27 cellular contexts compared by ENCODE assay signal in genomic region chr3:40240921-40241320, GRCh38.
DNase-seq lines count a peak whose midpoint lies in the region; ATAC-seq and TF ChIP-seq lines count a peak whose summit lies in the region.
"Had no signal": no experiment of that assay in that cellular context is flagged by ENCODE, and none has a peak within 500 bp of the region (broad histone marks: within the 10 kb centered on the region; RNA-seq: fewer than 3 reads in every experiment).

No MANE protein-coding gene starts in this region.

- no peaks in the 10 kb centered on the region for H3K36me3 ChIP-seq in iPS DF 6.9 (ENCODE audit: control insufficient read depth, insufficient read depth, low read length)
- H3K36me3 ChIP-seq: BE2C, pancreas, right atrium auricular region, SJSA1 had no signal

- H3K4me3 Mint-ChIP-seq in activated T-helper 2 cell treated with anti-CD3 and anti-CD28 coated beads, Interferon-gamma antibody, Interleukin-2, Interleukin-4, amounts not matched to agents 10 μg/mL and 5 μg/mL and 100 μg/mL, durations not matched to agents 14 hours and 24 hours and 36 hours (ENCODE audit: low read depth): no peak overlapping the region
- H3K4me3 Mint-ChIP-seq: activated CD8-positive, alpha-beta T cell treated with anti-CD3 and anti-CD28 coated beads for 36 hours; activated naive CD4-positive, alpha-beta T cell treated with anti-CD3 and anti-CD28 coated beads, Interleukin-2, amount 50 U/mL, for 24 hours; activated T-helper 17 cell treated with anti-CD3 and anti-CD28 coated beads, Interleukin-2, amount 50 U/mL, for 72 hours; T-helper 17 cell had no signal

- H3K9me3 Mint-ChIP-seq in activated T-helper 2 cell treated with anti-CD3 and anti-CD28 coated beads, Interferon-gamma antibody, Interleukin-2, Interleukin-4, amounts not matched to agents 10 μg/mL and 5 μg/mL and 100 μg/mL, durations not matched to agents 14 hours and 24 hours and 36 hours: no peaks in the 10 kb centered on the region
- H3K9me3 Mint-ChIP-seq: activated CD8-positive, alpha-beta T cell treated with anti-CD3 and anti-CD28 coated beads for 36 hours; activated naive CD4-positive, alpha-beta T cell treated with anti-CD3 and anti-CD28 coated beads, Interleukin-2, amount 50 U/mL, for 24 hours had no signal

- H3K4me3 ChIP-seq in iPS DF 6.9 (ENCODE audit: low read length): no peak overlapping the region
- H3K4me3 ChIP-seq: GM23248, heart right ventricle, pancreas, right atrium auricular region, SJSA1, tibial artery had no signal

- H3K27me3 Mint-ChIP-seq in activated T-helper 2 cell treated with anti-CD3 and anti-CD28 coated beads, Interferon-gamma antibody, Interleukin-2, Interleukin-4, amounts not matched to agents 10 μg/mL and 5 μg/mL and 100 μg/mL, durations not matched to agents 14 hours and 24 hours and 36 hours (ENCODE audit: low read depth): no peaks in the 10 kb centered on the region
- H3K27me3 Mint-ChIP-seq: activated CD8-positive, alpha-beta T cell treated with anti-CD3 and anti-CD28 coated beads for 36 hours; activated naive CD4-positive, alpha-beta T cell treated with anti-CD3 and anti-CD28 coated beads, Interleukin-2, amount 50 U/mL, for 24 hours; activated T-helper 17 cell treated with anti-CD3 and anti-CD28 coated beads, Interleukin-2, amount 50 U/mL, for 72 hours; T-helper 17 cell had no signal

- DNase-seq in KBM-7: peak; percentile 11
- peak; percentile 64 for DNase-seq in SK-MEL-5 (ENCODE audit: low read depth, low spot score)
- DNase-seq in iPS DF 6.9 (ENCODE audit: low read depth, low spot score): peak; percentile 13
- DNase-seq in activated T-helper 2 cell treated with anti-CD3 and anti-CD28 coated beads, Interferon-gamma antibody, Interleukin-2, Interleukin-4, amounts not matched to agents 10 μg/mL and 5 μg/mL and 100 μg/mL, durations not matched to agents 14 hours and 24 hours and 36 hours (ENCODE audit: low spot score): no peak
- no peak for DNase-seq in NAMALWA (ENCODE audit: low spot score)
- DNase-seq: ACHN; activated CD8-positive, alpha-beta T cell treated with anti-CD3 and anti-CD28 coated beads for 36 hours; BE2C; DMS153; effector memory CD4-positive, alpha-beta T cell; erythroblast; GDM1; GM23248; heart right ventricle; NCI-H1092 treated with DMSO at 0.1 percent for 48 hours; NCI-H187; NCI-H524; pancreas; stimulated activated CD4-positive, alpha-beta T cell treated with anti-CD3 and anti-CD28 coated beads, Interleukin-2, amount 100 ng/mL, for 24 hours; T-helper 17 cell; tibial artery had no signal

- H3K4me1 ChIP-seq in iPS DF 6.9 (ENCODE audit: control insufficient read depth, insufficient read depth, low read length): no peaks in the 10 kb centered on the region
- H3K4me1 ChIP-seq: BE2C, pancreas, right atrium auricular region, SJSA1, tibial artery had no signal

- no peaks in the 10 kb centered on the region for H3K27me3 ChIP-seq in iPS DF 6.9 (ENCODE audit: control insufficient read depth, insufficient read depth, low read length)
- H3K27me3 ChIP-seq: BE2C, heart right ventricle, pancreas, right atrium auricular region, SJSA1, tibial artery had no signal

- H3K27ac Mint-ChIP-seq in activated T-helper 2 cell treated with anti-CD3 and anti-CD28 coated beads, Interferon-gamma antibody, Interleukin-2, Interleukin-4, amounts not matched to agents 10 μg/mL and 5 μg/mL and 100 μg/mL, durations not matched to agents 14 hours and 24 hours and 36 hours: no peak overlapping the region
- H3K27ac Mint-ChIP-seq: activated CD8-positive, alpha-beta T cell treated with anti-CD3 and anti-CD28 coated beads for 36 hours; activated naive CD4-positive, alpha-beta T cell treated with anti-CD3 and anti-CD28 coated beads, Interleukin-2, amount 50 U/mL, for 24 hours; activated T-helper 17 cell treated with anti-CD3 and anti-CD28 coated beads, Interleukin-2, amount 50 U/mL, for 72 hours; T-helper 17 cell had no signal

- H3K9me3 ChIP-seq in iPS DF 6.9 (ENCODE audit: control insufficient read depth, insufficient read depth, low read length): no peaks in the 10 kb centered on the region
- H3K9me3 ChIP-seq: BE2C, heart right ventricle, pancreas, right atrium auricular region, SJSA1, tibial artery had no signal

- H3K4me1 Mint-ChIP-seq in activated T-helper 2 cell treated with anti-CD3 and anti-CD28 coated beads, Interferon-gamma antibody, Interleukin-2, Interleukin-4, amounts not matched to agents 10 μg/mL and 5 μg/mL and 100 μg/mL, durations not matched to agents 14 hours and 24 hours and 36 hours (ENCODE audit: low read depth): no peaks in the 10 kb centered on the region
- H3K4me1 Mint-ChIP-seq: activated naive CD4-positive, alpha-beta T cell treated with anti-CD3 and anti-CD28 coated beads, Interleukin-2, amount 50 U/mL, for 24 hours; activated T-helper 17 cell treated with anti-CD3 and anti-CD28 coated beads, Interleukin-2, amount 50 U/mL, for 72 hours; T-helper 17 cell had no signal

- no peak overlapping the region for H3K27ac ChIP-seq in iPS DF 6.9 (ENCODE audit: low read length)
- H3K27ac ChIP-seq: GM23248, heart right ventricle, pancreas, right atrium auricular region, SJSA1, tibial artery had no signal

- no peaks in the 10 kb centered on the region for H3K36me3 Mint-ChIP-seq in activated T-helper 2 cell treated with anti-CD3 and anti-CD28 coated beads, Interferon-gamma antibody, Interleukin-2, Interleukin-4, amounts not matched to agents 10 μg/mL and 5 μg/mL and 100 μg/mL, durations not matched to agents 14 hours and 24 hours and 36 hours (ENCODE audit: low read depth)

- in situ Hi-C loops in KBM-7 (cut with MboI; ENCODE audit: low pct_unique_long_range_greater_than_20kb, low sequenced_read_pairs) (no loop called here), SK-MEL-5 (cut with HindIII; ENCODE audit: low pct_unique_long_range_greater_than_20kb, low sequenced_read_pairs) (no loop called here)

- TF ChIP-seq CTCF in GM12872 (IDR thresholded peaks at IDR 0.05; ENCODE audit: insufficient read depth, low read depth, low read length): 0 out of 3 replicates have a peak, but pooled peaks have one; percentile 3

- intact Hi-C loops in activated T-helper 2 cell treated with anti-CD3 and anti-CD28 coated beads, Interferon-gamma antibody, Interleukin-2, Interleukin-4, amounts not matched to agents 10 μg/mL and 5 μg/mL and 100 μg/mL, durations not matched to agents 14 hours and 24 hours and 36 hours (cut with micrococcal nuclease): no loop called here

- WGBS in iPS DF 6.9 (ENCODE audit: insufficient coverage, insufficient read length): no CpG with 5 or more reads among the region's 1 CpG

- no peak for ATAC-seq in GM21423 (IDR thresholded peaks at IDR 0.05; ENCODE audit: unreplicated experiment)
- ATAC-seq: activated CD8-positive, alpha-beta T cell treated with anti-CD3 and anti-CD28 coated beads for 36 hours; activated T-helper 17 cell treated with anti-CD3 and anti-CD28 coated beads, Interleukin-2, amount 50 U/mL, for 72 hours; heart right ventricle; pancreas; T-helper 17 cell had no signal

Comparison
In these comparisons a context has a peak if more than half of its experiments do, and no peak if none do; other contexts are left out.
1. DNase-seq: peak in KBM-7 (single experiment), SK-MEL-5 (single experiment) and iPS DF 6.9 (single experiment); none in activated T-helper 2 cell treated with anti-CD3 and anti-CD28 coated beads, Interferon-gamma antibody, Interleukin-2, Interleukin-4, amounts not matched to agents 10 μg/mL and 5 μg/mL and 100 μg/mL, durations not matched to agents 14 hours and 24 hours and 36 hours (single experiment) and NAMALWA (single experiment).